8 cellular contexts compared by ENCODE assay signal in genomic region chr15:101008158-101009139, GRCh38.
DNase-seq lines count a peak whose midpoint lies in the region; ATAC-seq lines count a peak whose summit lies in the region.

No MANE protein-coding gene starts in this region.

- peak overlapping the region; percentile 85 to 95 (median 90) for H3K4me2 ChIP-seq in BLaER1 treated with 17β-estradiol and CSF1 and Interleukin-3, amounts not matched to agents 10 nM and 100 nM

- peaks cover 11 to 21% (median 20%) of the 10 kb centered on the region in 10 experiments; a peak in 19 of 20 replicates for H3K4me1 ChIP-seq in BLaER1 treated with 17β-estradiol and CSF1 and Interleukin-3, amounts not matched to agents 10 nM and 100 nM
- H3K4me1 ChIP-seq in endocrine pancreas (ENCODE audit: control insufficient read depth, insufficient read depth, low read length) (no peaks in the 10 kb centered on the region), mesodermal cell (ENCODE audit: control insufficient read depth, insufficient read depth, low read length, poor library complexity, severe bottlenecking) (peaks cover 3% of the 10 kb centered on the region)

- peaks cover 9 to 24% (median 22%) of the 10 kb centered on the region in 11 experiments for H3K9me3 ChIP-seq in BLaER1 treated with 17β-estradiol and CSF1 and Interleukin-3, amounts not matched to agents 10 nM and 100 nM (replicated peaks in 1 of 11)
- H3K9me3 ChIP-seq in endocrine pancreas (ENCODE audit: control insufficient read depth, low read length) (no peaks in the 10 kb centered on the region), mesodermal cell (ENCODE audit: control insufficient read depth, low read length) (peaks cover 20% of the 10 kb centered on the region)

- peak overlapping the region; percentile 43 to 75 (median 68); a peak in 19 of 22 replicates for H3K9ac ChIP-seq in BLaER1 treated with 17β-estradiol and CSF1 and Interleukin-3, amounts not matched to agents 10 nM and 100 nM
- H3K9ac ChIP-seq in endocrine pancreas (ENCODE audit: control insufficient read depth, insufficient read depth, low read length) = no peak overlapping the region

- H4K20me1 ChIP-seq in BLaER1 treated with 17β-estradiol and CSF1 and Interleukin-3, amounts not matched to agents 10 nM and 100 nM = peaks cover 0 to 17% (median 0%) of the 10 kb centered on the region in 11 experiments; a peak in 3 of 22 replicates

- no peaks in the 10 kb centered on the region for H3K36me3 ChIP-seq in BLaER1 treated with 17β-estradiol and CSF1 and Interleukin-3, amounts not matched to agents 10 nM and 100 nM
- no peaks in the 10 kb centered on the region for H3K36me3 ChIP-seq in endocrine pancreas (ENCODE audit: control insufficient read depth, insufficient read depth, low read length)
- no peaks in the 10 kb centered on the region for H3K36me3 ChIP-seq in mesodermal cell (ENCODE audit: control insufficient read depth, insufficient read depth, low read length)

- H3K4me3 ChIP-seq in BLaER1 treated with 17β-estradiol and CSF1 and Interleukin-3, amounts not matched to agents 10 nM and 100 nM = peak overlapping the region; percentile 55 to 74 (median 64)
- H3K4me3 ChIP-seq in endocrine pancreas (ENCODE audit: control insufficient read depth, insufficient read depth, low read length) (peak overlapping the region; percentile 16), mesodermal cell (ENCODE audit: extremely low read depth, insufficient read depth, low read length, poor library complexity, severe bottlenecking) (peak overlapping the region; percentile 25)

- H3K27me3 ChIP-seq in BLaER1 treated with 17β-estradiol and CSF1 and Interleukin-3, amounts not matched to agents 10 nM and 100 nM = peaks cover 0 to 18% (median 0%) of the 10 kb centered on the region in 11 experiments; a peak in 5 of 22 replicates
- no peaks in the 10 kb centered on the region for H3K27me3 ChIP-seq in endocrine pancreas (ENCODE audit: control insufficient read depth, insufficient read depth, low read length)

- peak; percentile 80 for DNase-seq in NCI-H748 (lab: John Stamatoyannopoulos, UW; ENCODE audit: unreplicated experiment)
- DNase-seq in activated CD8-positive, alpha-beta memory T cell treated with anti-CD3 and anti-CD28 coated beads for 24 hours = peak; percentile 97
- DNase-seq in stimulated activated CD8-positive, alpha-beta memory T cell treated with anti-CD3 and anti-CD28 coated beads, Interleukin-15, amount 100 ng/mL, for 1 hour (ENCODE audit: low read depth) = peak; percentile 84

- peak; percentile 87 for ATAC-seq in GM19372 (IDR thresholded peaks at IDR 0.05; ENCODE audit: low read depth, unreplicated experiment)
- peak; percentile 67 for ATAC-seq in HG03520 (IDR thresholded peaks at IDR 0.05; ENCODE audit: unreplicated experiment)

- no peak overlapping the region for H3K27ac ChIP-seq in BLaER1 treated with 17β-estradiol and CSF1 and Interleukin-3, amounts not matched to agents 10 nM and 100 nM
- H3K27ac ChIP-seq in mesodermal cell (ENCODE audit: low read depth, low read length, severe bottlenecking) = no peak overlapping the region

- 30 to 53% methylated on average over 32 to 47 of the region's 48 CpGs for whole genome bisulfite sequencing in mesodermal cell (ENCODE audit: insufficient coverage in 2 of 2), 2 experiments
